ENCODE assay signal across 1 cellular context in genomic region chr1:159991513-159991912, GRCh38.
TF ChIP-seq lines count a peak whose summit lies in the region.

No MANE protein-coding gene starts in this region.

TF ChIP-seq in K562, 482 proteins besides CTCF, POLR2A, EP300 and RAD21:
- no peak for TF ChIP-seq THAP7 (CRISPR knock-in tag; IDR thresholded peaks at IDR 0.05)
- no peak for TF ChIP-seq POLR2H (tag; IDR thresholded peaks at IDR 0.05; ENCODE audit: low read depth)
- TF ChIP-seq CHD1 (IDR thresholded peaks at IDR 0.05; ENCODE audit: low read length), result no peak
- TF ChIP-seq STAT5B (CRISPR knock-in tag; IDR thresholded peaks at IDR 0.05), result no peak
- no peak for TF ChIP-seq MEF2D (tag; conservative IDR thresholded peaks at IDR 0.05; ENCODE audit: low read depth)
- TF ChIP-seq TAF1 (IDR thresholded peaks at IDR 0.05; ENCODE audit: control insufficient read depth, extremely low read depth, insufficient read depth, low read length, severe bottlenecking), result no peak
- no peak for TF ChIP-seq RFX5 (IDR thresholded peaks at IDR 0.05; ENCODE audit: low read depth, low read length)
- TF ChIP-seq ZNF696 (CRISPR knock-in tag; conservative IDR thresholded peaks at IDR 0.05), result no peak
- no peak for TF ChIP-seq KAT8 (IDR thresholded peaks at IDR 0.05; ENCODE audit: low read depth)
- no peak for TF ChIP-seq EWSR1 (IDR thresholded peaks at IDR 0.05; ENCODE audit: borderline replicate concordance, low read depth, partially characterized antibody)
